In genomic region chr10:102419561-102420442, GRCh38 we compare ENCODE assay signal across 1 cellular context.
TF ChIP-seq lines count a peak whose summit lies in the region.

No MANE protein-coding gene starts in this region.

TF ChIP-seq in HEK293, 187 proteins besides CTCF, POLR2A, EP300 and RAD21 (continued from another document):
- TF ChIP-seq, protein P1, sequence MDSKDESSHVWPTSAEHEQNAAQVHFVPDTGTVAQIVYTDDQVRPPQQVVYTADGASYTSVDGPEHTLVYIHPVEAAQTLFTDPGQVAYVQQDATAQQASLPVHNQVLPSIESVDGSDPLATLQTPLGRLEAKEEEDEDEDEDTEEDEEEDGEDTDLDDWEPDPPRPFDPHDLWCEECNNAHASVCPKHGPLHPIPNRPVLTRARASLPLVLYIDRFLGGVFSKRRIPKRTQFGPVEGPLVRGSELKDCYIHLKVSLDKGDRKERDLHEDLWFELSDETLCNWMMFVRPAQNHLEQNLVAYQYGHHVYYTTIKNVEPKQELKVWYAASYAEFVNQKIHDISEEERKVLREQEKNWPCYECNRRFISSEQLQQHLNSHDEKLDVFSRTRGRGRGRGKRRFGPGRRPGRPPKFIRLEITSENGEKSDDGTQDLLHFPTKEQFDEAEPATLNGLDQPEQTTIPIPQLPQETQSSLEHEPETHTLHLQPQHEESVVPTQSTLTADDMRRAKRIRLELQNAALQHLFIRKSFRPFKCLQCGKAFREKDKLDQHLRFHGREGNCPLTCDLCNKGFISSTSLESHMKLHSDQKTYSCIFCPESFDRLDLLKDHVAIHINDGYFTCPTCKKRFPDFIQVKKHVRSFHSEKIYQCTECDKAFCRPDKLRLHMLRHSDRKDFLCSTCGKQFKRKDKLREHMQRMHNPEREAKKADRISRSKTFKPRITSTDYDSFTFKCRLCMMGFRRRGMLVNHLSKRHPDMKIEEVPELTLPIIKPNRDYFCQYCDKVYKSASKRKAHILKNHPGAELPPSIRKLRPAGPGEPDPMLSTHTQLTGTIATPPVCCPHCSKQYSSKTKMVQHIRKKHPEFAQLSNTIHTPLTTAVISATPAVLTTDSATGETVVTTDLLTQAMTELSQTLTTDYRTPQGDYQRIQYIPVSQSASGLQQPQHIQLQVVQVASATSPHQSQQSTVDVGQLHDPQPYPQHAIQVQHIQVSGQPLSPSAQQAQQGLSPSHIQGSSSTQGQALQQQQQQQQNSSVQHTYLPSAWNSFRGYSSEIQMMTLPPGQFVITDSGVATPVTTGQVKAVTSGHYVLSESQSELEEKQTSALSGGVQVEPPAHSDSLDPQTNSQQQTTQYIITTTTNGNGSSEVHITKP (tag by site-specific recombination; IDR thresholded peaks at IDR 0.05) = peak; percentile 59
- TF ChIP-seq GLIS2 (tag by site-specific recombination; IDR thresholded peaks at IDR 0.05) (0 out of 2 replicates have a peak, but pooled peaks have one; percentile 77), ZFHX2 (tag by site-specific recombination; conservative IDR thresholded peaks at IDR 0.05) (peak; percentile 40; the same call in 1 of the 2 replicates), ZNF169 (tag by site-specific recombination; IDR thresholded peaks at IDR 0.05) (no peak), GFI1B (tag by site-specific recombination; IDR thresholded peaks at IDR 0.05) (peak; percentile 41; the same call in 1 of the 2 replicates)
